8 cellular contexts compared by ENCODE assay signal in genomic region chr20:19995220-19995863, GRCh38.
DNase-seq lines count a peak whose midpoint lies in the region; ATAC-seq, FAIRE-seq and TF ChIP-seq lines count a peak whose summit lies in the region.

No MANE protein-coding gene starts in this region.

- TF ChIP-seq CTCF in choroid plexus epithelial cell (conservative IDR thresholded peaks at IDR 0.05; ENCODE audit: low read depth, low read length) = peak; percentile 87

- no peak overlapping the region for H3K27ac Mint-ChIP-seq in memory B cell

- no peak overlapping the region for H3K4me3 Mint-ChIP-seq in memory B cell

- no peak for FAIRE-seq in RCC 7860 (lab: Jason Lieb, UNC)
- FAIRE-seq in urothelium cell line (lab: Jason Lieb, UNC) = no peak

- peaks cover 2% of the 10 kb centered on the region for H3K27me3 Mint-ChIP-seq in memory B cell

- H3K4me1 Mint-ChIP-seq in memory B cell = peaks cover 2% of the 10 kb centered on the region

- no peak overlapping the region for H3K4me3 ChIP-seq in choroid plexus epithelial cell (ENCODE audit: low read depth, low read length)

- no peaks in the 10 kb centered on the region for H3K9me3 Mint-ChIP-seq in memory B cell

- peak; percentile 65 for ATAC-seq in memory B cell (ENCODE audit: low read depth)
- ATAC-seq in HG03139 (IDR thresholded peaks at IDR 0.05; ENCODE audit: unreplicated experiment) = no peak

- H3K36me3 Mint-ChIP-seq in memory B cell = no peaks in the 10 kb centered on the region

- DNase-seq in DMS153 (lab: John Stamatoyannopoulos, UW) (peak; percentile 7), KG1 (lab: John Stamatoyannopoulos, UW) (peak; percentile 20), RCC 7860 (ENCODE audit: low spot score) (peak; percentile 41), choroid plexus epithelial cell (ENCODE audit: low read depth) (peak; percentile 79), memory B cell (ENCODE audit: low spot score in 2 of 2) (peak; percentile 19 to 46), urothelium cell line (ENCODE audit: low spot score) (peak; percentile 36), GDM1 (lab: John Stamatoyannopoulos, UW) (no peak)
